In the genomic region with DNA sequence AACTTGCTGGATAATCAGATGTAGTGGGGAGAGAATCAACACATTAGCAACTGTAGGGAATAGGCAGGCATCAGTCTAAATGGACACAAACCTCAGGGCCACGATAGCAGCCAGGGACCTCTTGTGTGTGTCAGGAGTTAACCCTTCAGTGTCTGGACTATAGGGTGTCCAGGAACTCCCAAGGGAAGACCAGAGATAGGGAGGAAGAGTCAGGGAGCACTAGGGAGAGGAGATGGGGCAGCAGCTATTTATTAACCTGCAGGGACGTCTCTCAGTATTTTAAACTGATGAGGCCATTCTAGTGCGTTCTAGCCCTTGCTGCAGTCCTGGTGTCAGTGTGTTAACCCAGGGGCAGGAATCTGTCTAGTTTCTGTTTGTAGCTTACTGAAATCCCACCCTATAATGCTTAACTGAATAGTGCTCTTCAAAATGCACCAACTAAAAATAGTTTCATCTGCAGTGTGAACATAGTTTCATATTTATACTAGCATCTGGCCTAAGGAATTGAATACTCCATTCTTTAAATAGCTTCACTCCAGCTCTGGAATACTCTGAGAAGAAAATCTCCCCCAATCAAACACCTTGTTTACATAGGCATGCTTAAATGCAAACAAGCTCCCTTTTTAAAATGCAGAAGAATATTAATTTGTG, we compare ENCODE assay signal across 11 cellular contexts.
A peak's percentile ranks its signal among the peaks of the same experiment; 100 is the strongest.
DNase-seq lines count a peak whose midpoint lies in the region; ATAC-seq and TF ChIP-seq lines count a peak whose summit lies in the region.
"Had no signal": no experiment of that assay in that cellular context is flagged by ENCODE, and none has a peak within 500 bp of the region (broad histone marks: within the 10 kb centered on the region; RNA-seq: fewer than 3 reads in every experiment).

No MANE protein-coding gene starts in this region.

- H3K4me3 ChIP-seq in CD8-positive, alpha-beta T cell (ENCODE audit: low read depth, low read length): no peak overlapping the region

- no peaks in the 10 kb centered on the region for H3K27me3 ChIP-seq in CD8-positive, alpha-beta T cell (ENCODE audit: insufficient read depth, low read length)

- H3K4me1 ChIP-seq in CD8-positive, alpha-beta T cell (ENCODE audit: insufficient read depth, low read length): peaks cover 4% of the 10 kb centered on the region

- peaks cover 42% of the 10 kb centered on the region for H3K36me3 Mint-ChIP-seq in CD8-positive, alpha-beta T cell
- H3K36me3 Mint-ChIP-seq in activated naive CD4-positive, alpha-beta T cell treated with anti-CD3 and anti-CD28 coated beads, Interleukin-2, amount 50 U/mL, for 72 hours: peaks cover 47 to 85% of the 10 kb centered on the region in 2 donors
- peaks cover 32% of the 10 kb centered on the region for H3K36me3 Mint-ChIP-seq in memory B cell

- no peak overlapping the region for H3K27ac Mint-ChIP-seq in CD8-positive, alpha-beta T cell
- peak overlapping the region; percentile 80 to 96 for H3K27ac Mint-ChIP-seq in activated naive CD4-positive, alpha-beta T cell treated with anti-CD3 and anti-CD28 coated beads, Interleukin-2, amount 50 U/mL, for 72 hours
- peak overlapping the region; percentile 91 for H3K27ac Mint-ChIP-seq in memory B cell

- H3K27me3 Mint-ChIP-seq in CD8-positive, alpha-beta T cell (ENCODE audit: low read depth): no peaks in the 10 kb centered on the region
- H3K27me3 Mint-ChIP-seq in memory B cell: no peaks in the 10 kb centered on the region

- H3K27ac ChIP-seq in CD8-positive, alpha-beta T cell (ENCODE audit: low read depth, low read length): no peak overlapping the region
- no peak overlapping the region for H3K27ac ChIP-seq in caudate nucleus (ENCODE audit: low read depth, low read length)

- DNase-seq in CD8-positive, alpha-beta T cell: no peak
- DNase-seq in activated naive CD4-positive, alpha-beta T cell treated with anti-CD3 and anti-CD28 coated beads, Interleukin-2, amount 50 U/mL, for 72 hours (ENCODE audit: low spot score in 2 of 2): no peak
- DNase-seq in memory B cell (ENCODE audit: low spot score in 2 of 2) (no peak), amniotic stem cell (lab: John Stamatoyannopoulos, UW) (no peak), caudate nucleus (lab: John Stamatoyannopoulos, UW) (no peak), DMS 273 (lab: John Stamatoyannopoulos, UW; ENCODE audit: unreplicated experiment) (no peak), globus pallidus (ENCODE audit: low spot score) (no peak)
- DNase-seq: DND-41, islet precursor cell, NCI-H524 had no signal

- TF ChIP-seq CTCF in CD8-positive, alpha-beta T cell (IDR thresholded peaks at IDR 0.05): no peak

- peak overlapping the region; percentile 32 for H3K4me3 Mint-ChIP-seq in CD8-positive, alpha-beta T cell
- peak overlapping the region; percentile 69 for H3K4me3 Mint-ChIP-seq in memory B cell

- H3K4me1 Mint-ChIP-seq in CD8-positive, alpha-beta T cell (ENCODE audit: low read depth): peaks cover 41% of the 10 kb centered on the region
- peaks cover 45% of the 10 kb centered on the region for H3K4me1 Mint-ChIP-seq in memory B cell

- H3K36me3 ChIP-seq in CD8-positive, alpha-beta T cell (ENCODE audit: insufficient read depth, low read length): no peaks in the 10 kb centered on the region

- no peaks in the 10 kb centered on the region for H3K9me3 ChIP-seq in CD8-positive, alpha-beta T cell (ENCODE audit: low read length)

- intact Hi-C loops in CD8-positive, alpha-beta T cell (cut with DNase I, micrococcal nuclease): loop anchor here in 1 of 2 experiments (5.0 kb wide), 1 partner anchor 33 kb away; no protein-coding TSS in a partner anchor

- no peaks in the 10 kb centered on the region for H3K9me3 Mint-ChIP-seq in CD8-positive, alpha-beta T cell
- peaks cover 0 to 9% of the 10 kb centered on the region in 2 donors for H3K9me3 Mint-ChIP-seq in activated naive CD4-positive, alpha-beta T cell treated with anti-CD3 and anti-CD28 coated beads, Interleukin-2, amount 50 U/mL, for 72 hours
- H3K9me3 Mint-ChIP-seq in memory B cell: no peaks in the 10 kb centered on the region

- CTCF ChIA-PET in CD8-positive, alpha-beta T cell (lab: Charles Lee): interaction anchor here (1.1 to 2.2 kb wide), 2 partner anchors 67 to 75 kb away, joined by 3 to 8 read pairs; no protein-coding TSS in a partner anchor

- no peak for ATAC-seq in CD8-positive, alpha-beta T cell
- peak; percentile 35 for ATAC-seq in GM21737 (IDR thresholded peaks at IDR 0.05; ENCODE audit: unreplicated experiment)
- ATAC-seq in activated naive CD4-positive, alpha-beta T cell treated with anti-CD3 and anti-CD28 coated beads, Interleukin-2, amount 50 U/mL, for 72 hours: no peak
- ATAC-seq in memory B cell (ENCODE audit: low read depth): no peak

- POLR2A ChIA-PET in CD8-positive, alpha-beta T cell (lab: Charles Lee): interaction anchor here (1.1 to 1.2 kb wide), 2 partner anchors 9 to 67 kb away, joined by 3 read pairs; no protein-coding TSS in a partner anchor
